In genomic region chr1:170663441-170664282, GRCh38 we compare ENCODE assay signal across 8 cellular contexts. TPM values are rescaled to one million over a fixed set of nuclear protein-coding genes. Genes with fewer than 3 reads are reported as not detected.
DNase-seq lines count a peak whose midpoint lies in the region; ATAC-seq and TF ChIP-seq lines count a peak whose summit lies in the region.

PRRX1 (plus strand) TSS chr1:170664131; CDS start chr1:170664219, 88 bp downstream.

- H3K4me3 ChIP-seq in heart right ventricle (peak within 1 kb of the TSS; percentile 54 to 87 (median 70)), psoas muscle (peak within 1 kb of the TSS; percentile 72)

- in situ Hi-C loops in GM13977 (cut with MboI; ENCODE audit: low pct_unique_long_range_greater_than_20kb, low sequenced_read_pairs, unreplicated experiment), result no loop called here

- H3K4me3 Mint-ChIP-seq in T-helper 17 cell, result peak within 1 kb of the TSS; percentile 36

- H3K27ac ChIP-seq in heart right ventricle (peak within 1 kb of the TSS; percentile 90 to 98 (median 94)), psoas muscle (peak within 1 kb of the TSS; percentile 91)

- H3K36me3 ChIP-seq in heart right ventricle (peaks cover 0 to 6% (median 0%) of the 10 kb centered on the region in 9 donors), psoas muscle (ENCODE audit: insufficient read depth in 1 of 2, low read depth in 1 of 2) (no peaks in the 10 kb centered on the region)

- intact Hi-C loops in heart right ventricle (cut with DNase I), result loop anchor here in 9 of 10 donors (5.0 to 10.0 kb wide), 10 partner anchors 71 to 659 kb away; partner anchors contain the start of genes GORAB (in 5 of the 9) and NTMT2 (in 1 of the 9)
- intact Hi-C loops in psoas muscle (cut with DNase I), result loop anchor here (2.0 to 10.0 kb wide), 5 partner anchors 104 to 649 kb away; partner anchors contain the start of genes GORAB (in 2 of the 2) and KIFAP3 (in 1 of the 2)

- no peak for TF ChIP-seq CTCF in heart right ventricle (IDR thresholded peaks at IDR 0.05)
- no peak for TF ChIP-seq CTCF in psoas muscle (IDR thresholded peaks at IDR 0.05)
- TF ChIP-seq CTCF in GM13977 (IDR thresholded peaks at IDR 0.05; ENCODE audit: extremely low read depth, insufficient read depth, missing control alignments), result no peak

- H3K27me3 ChIP-seq in heart right ventricle (peaks cover 0 to 100% (median 27%) of the 10 kb centered on the region in 7 donors), psoas muscle (ENCODE audit: insufficient read depth in 3 of 3, low read length in 2 of 3) (peaks cover 0 to 4% (median 0%) of the 10 kb centered on the region in 3 donors)

- WGBS in heart right ventricle, 2 donors, result 2 to 3% methylated on average over 26 of the region's 26 CpGs
- 1 to 2% (median 2%) methylated on average over 26 of the region's 26 CpGs for WGBS in psoas muscle, 3 donors

- H3K9me3 ChIP-seq in T-helper 17 cell (ENCODE audit: control insufficient read depth, low read length, poor library complexity, severe bottlenecking) (no peaks in the 10 kb centered on the region), heart right ventricle (no peaks in the 10 kb centered on the region), psoas muscle (no peaks in the 10 kb centered on the region)

- peaks cover 25% of the 10 kb centered on the region for H3K4me1 Mint-ChIP-seq in T-helper 17 cell

- peaks cover 7% of the 10 kb centered on the region for H3K36me3 Mint-ChIP-seq in T-helper 17 cell (ENCODE audit: low read depth)

- H3K4me1 ChIP-seq in heart right ventricle (peaks cover 2 to 42% (median 14%) of the 10 kb centered on the region in 9 donors), psoas muscle (peaks cover 16% of the 10 kb centered on the region)

- ATAC-seq in T-helper 17 cell (no peak), heart right ventricle (peak; percentile 13 to 64 (median 36)), psoas muscle (peak in 2 of 4 donors; percentile 13 to 19), GM21423 (IDR thresholded peaks at IDR 0.05; ENCODE audit: unreplicated experiment) (no peak)

- peaks cover 90% of the 10 kb centered on the region for H3K27me3 Mint-ChIP-seq in T-helper 17 cell

- peak; percentile 66 for DNase-seq in EH (ENCODE audit: low read depth)
- no peak for DNase-seq in T-helper 17 cell
- DNase-seq in heart right ventricle, result peak; percentile 40 to 44
- peak in 1 of 2 donors; percentile 23 for DNase-seq in psoas muscle
- DNase-seq in GM13977 (ENCODE audit: low spot score), result no peak
- DNase-seq in activated gamma-delta T cell treated with Interleukin-2 at 50 U/mL for 16 hours, result no peak
- DNase-seq in COLO668 (lab: John Stamatoyannopoulos, UW; ENCODE audit: unreplicated experiment), result no peak

- H3K27ac Mint-ChIP-seq in T-helper 17 cell, result no peak within 1 kb of the TSS

RNA-seq across cellular contexts. Expression of gene PRRX1, which starts in this region (rescaled TPM):
- total RNA-seq in T-helper 17 cell (not detected), heart right ventricle (100 to 1,000 TPM in 6 of 10 donors, 10 to 100 TPM in 4; 29.7 to 113 (median 104) TPM), psoas muscle (100 to 1,000 TPM in 3 of 4 donors, 10 to 100 TPM in 1; 61.4 to 256 (median 116) TPM)
- polyA plus RNA-seq in heart right ventricle (10 to 100 TPM; 23.0 to 25.6 TPM), psoas muscle (10 to 100 TPM; 27.7 to 64.1 (median 53.7) TPM)

Comparison
In these comparisons a context has a peak if more than half of its experiments do, and no peak if none do; other contexts are left out.
1. RNA of gene PRRX1 (total RNA-seq): 61.4 to 256 TPM in psoas muscle and 29.7 to 113 TPM in heart right ventricle; not detected in T-helper 17 cell; every median in the first group is over 10 times any median in the second.
2. DNase-seq: peak in EH (single experiment) and heart right ventricle (2 of 2); none in T-helper 17 cell (0 of 3), GM13977 (single experiment), activated gamma-delta T cell treated with Interleukin-2 at 50 U/mL for 16 hours (single experiment) and COLO668 (single experiment).
3. ATAC-seq: peak in heart right ventricle (8 of 8); none in T-helper 17 cell (single experiment) and GM21423 (single experiment).